In genomic region chr3:136545664-136546266, GRCh38 we compare ENCODE assay signal across 11 cellular contexts.
A peak's percentile ranks its signal among the peaks of the same experiment; 100 is the strongest.
DNase-seq lines count a peak whose midpoint lies in the region; ATAC-seq and TF ChIP-seq lines count a peak whose summit lies in the region.
"Had no signal": no experiment of that assay in that cellular context is flagged by ENCODE, and none has a peak within 500 bp of the region (broad histone marks: within the 10 kb centered on the region; RNA-seq: fewer than 3 reads in every experiment).

No MANE protein-coding gene starts in this region.

- intact Hi-C loops in CD14-positive monocyte (cut with micrococcal nuclease) = no loop called here
- intact Hi-C loops in lower lobe of right lung (cut with DNase I) = no loop called here

- H3K4me1 ChIP-seq in lower lobe of right lung = no peaks in the 10 kb centered on the region

- peaks cover 50% of the 10 kb centered on the region for H3K4me1 Mint-ChIP-seq in CD14-positive monocyte

- no peaks in the 10 kb centered on the region for H3K27me3 Mint-ChIP-seq in CD14-positive monocyte (ENCODE audit: low read depth in 3 of 3)
- H3K27me3 Mint-ChIP-seq: T-cell, type B pancreatic cell had no signal

- H3K27ac ChIP-seq in lower lobe of right lung = no peak overlapping the region

- peaks cover 2 to 5% of the 10 kb centered on the region in 2 donors for H3K36me3 Mint-ChIP-seq in CD14-positive monocyte

- peak overlapping the region in 2 of 7 donors; percentile 26 to 71 for H3K27ac Mint-ChIP-seq in CD14-positive monocyte
- H3K27ac Mint-ChIP-seq: type B pancreatic cell had no signal

- DNase-seq in CD14-positive monocyte (ENCODE audit: low spot score) (no peak), LNCaP clone FGC (ENCODE audit: low read depth) (no peak), cerebellum (ENCODE audit: low spot score) (peak; percentile 8), lower lobe of right lung (no peak), NCI-H2029 treated with DMSO at 0.1 percent for 48 hours (lab: John Stamatoyannopoulos, UW) (no peak), T-helper 1 cell (no peak)
- DNase-seq in activated CD8-positive, alpha-beta memory T cell treated with anti-CD3 and anti-CD28 coated beads, Interleukin-2, amount 50 U/mL, for 4 hours = no peak
- DNase-seq: activated effector memory CD4-positive, alpha-beta T cell treated with Interleukin-2 at 50 U/mL for 16 hours; T-cell had no signal

- no peaks in the 10 kb centered on the region for H3K36me3 ChIP-seq in lower lobe of right lung

- H3K9me3 ChIP-seq in lower lobe of right lung = no peaks in the 10 kb centered on the region

- no peak overlapping the region for H3K4me3 ChIP-seq in LNCaP clone FGC (ENCODE audit: low read depth, low read length)
- H3K4me3 ChIP-seq in lower lobe of right lung = no peak overlapping the region

- no peaks in the 10 kb centered on the region for H3K27me3 ChIP-seq in lower lobe of right lung (ENCODE audit: low read depth)

- no peaks in the 10 kb centered on the region for H3K9me3 Mint-ChIP-seq in CD14-positive monocyte
- H3K9me3 Mint-ChIP-seq: type B pancreatic cell had no signal

- TF ChIP-seq CTCF in CD14-positive monocyte (IDR thresholded peaks at IDR 0.05) (peak; percentile 16), LNCaP clone FGC (IDR thresholded peaks at IDR 0.05; ENCODE audit: control insufficient read depth, extremely low read depth, insufficient read depth) (peak; percentile 56), lower lobe of right lung (IDR thresholded peaks at IDR 0.05) (peak; percentile 23)

- peak in 1 of 2 donors; percentile 46 for ATAC-seq in lower lobe of right lung
- no peak for ATAC-seq in GM21390 (IDR thresholded peaks at IDR 0.05; ENCODE audit: unreplicated experiment)
- ATAC-seq: T-cell had no signal

- H3K4me3 Mint-ChIP-seq in CD14-positive monocyte = no peak overlapping the region
- H3K4me3 Mint-ChIP-seq: T-cell, type B pancreatic cell had no signal
